13 cellular contexts compared by ENCODE assay signal in genomic region chr1:44511363-44511762, GRCh38.
DNase-seq lines count a peak whose midpoint lies in the region; ATAC-seq, FAIRE-seq and TF ChIP-seq lines count a peak whose summit lies in the region.
"Had no signal": no experiment of that assay in that cellular context is flagged by ENCODE, and none has a peak within 500 bp of the region (broad histone marks: within the 10 kb centered on the region; RNA-seq: fewer than 3 reads in every experiment).

No MANE protein-coding gene starts in this region.

- H3K9ac ChIP-seq in K562 (ENCODE audit: insufficient read depth in 1 of 2, low read depth in 2 of 2, low read length in 2 of 2) = no peak overlapping the region

- TF ChIP-seq EP300 in K562 (IDR thresholded peaks at IDR 0.05; ENCODE audit: low read length) = no peak

- H3K27ac Mint-ChIP-seq in activated naive CD4-positive, alpha-beta T cell treated with anti-CD3 and anti-CD28 coated beads, Interleukin-2, amount 50 U/mL, for 24 hours = peak overlapping the region; percentile 60
- H3K27ac Mint-ChIP-seq in memory B cell = peak overlapping the region; percentile 64
- H3K27ac Mint-ChIP-seq: CD4-positive, alpha-beta T cell had no signal

- 5% methylated on average over 3 of the region's 3 CpGs for WGBS in K562 (ENCODE audit: insufficient coverage, low coverage, missing lambda C conversion rate)

- no peaks in the 10 kb centered on the region for H3K9me3 ChIP-seq in K562 (replicated peaks; ENCODE audit: control insufficient read depth, insufficient read depth, low read depth, low read length)
- H3K9me3 ChIP-seq: BE2C, MG63 had no signal

- no TSS peak for BruUV-seq in K562 (replicated peaks; lab: Mats Ljungman, UMichigan)

- FAIRE-seq in K562 (lab: Jason Lieb, UNC) (no peak), GM19239 (lab: Jason Lieb, UNC) (no peak)
- FAIRE-seq: HepG2 had no signal

- DNase-seq in activated naive CD4-positive, alpha-beta T cell treated with anti-CD3 and anti-CD28 coated beads, Interleukin-2, amount 50 U/mL, for 16 hours = no peak
- DNase-seq in K562 (ENCODE audit: extremely low read depth in 1 of 4, low spot score in 3 of 4) (no peak), memory B cell (ENCODE audit: low spot score in 2 of 2) (no peak), D341Med (ENCODE audit: low spot score) (no peak), GM19239 (ENCODE audit: insufficient read length, low spot score) (no peak), nucleus accumbens (lab: John Stamatoyannopoulos, UW) (no peak)
- DNase-seq: BE2C; CD4-positive, alpha-beta T cell; MG63; NCI-H1092; NCI-H2081 treated with DMSO at 0.1 percent for 48 hours had no signal

- H3K4me1 ChIP-seq in K562 (replicated peaks in 1 of 2; ENCODE audit: control insufficient read depth in 2 of 2, insufficient read depth in 2 of 2, low read length in 2 of 2) = no peaks in the 10 kb centered on the region; a peak in 1 of 5 replicates
- H3K4me1 ChIP-seq: BE2C had no signal

- H3K4me2 ChIP-seq in K562 (ENCODE audit: insufficient read depth, low read length) = no peak overlapping the region

- H3K79me2 ChIP-seq in K562 (ENCODE audit: control insufficient read depth, insufficient read depth, low read length) = no peaks in the 10 kb centered on the region

- H3K27me3 ChIP-seq in K562 (ENCODE audit: control insufficient read depth in 2 of 2, insufficient read depth in 2 of 2, low read length in 2 of 2) = peaks cover 64 to 67% of the 10 kb centered on the region in 2 experiments
- H3K27me3 ChIP-seq: MG63 had no signal

- ATAC-seq in K562 (no peak), memory B cell (ENCODE audit: low read depth) (no peak)
- ATAC-seq: HepG2 had no signal

- no peak overlapping the region for H3K4me3 Mint-ChIP-seq in activated naive CD4-positive, alpha-beta T cell treated with anti-CD3 and anti-CD28 coated beads, Interleukin-2, amount 50 U/mL, for 24 hours
- peak overlapping the region; percentile 62 for H3K4me3 Mint-ChIP-seq in memory B cell
- H3K4me3 Mint-ChIP-seq: CD4-positive, alpha-beta T cell had no signal

- H3K9me3 Mint-ChIP-seq in activated naive CD4-positive, alpha-beta T cell treated with anti-CD3 and anti-CD28 coated beads, Interleukin-2, amount 50 U/mL, for 24 hours = no peaks in the 10 kb centered on the region
- no peaks in the 10 kb centered on the region for H3K9me3 Mint-ChIP-seq in memory B cell
- H3K9me3 Mint-ChIP-seq: CD4-positive, alpha-beta T cell had no signal

- no peak for TF ChIP-seq CTCF in K562 (IDR thresholded peaks at IDR 0.05 in 2 of 3, conservative IDR thresholded peaks at IDR 0.05 in 1 of 3; ENCODE audit: insufficient read depth in 2 of 3, low read depth in 1 of 3, low read length in 3 of 3)

- H2AFZ ChIP-seq in K562 (ENCODE audit: low read depth, low read length) = no peak overlapping the region

- CTCF ChIA-PET in K562 (lab: Yijun Ruan, JAX; ENCODE audit: low intra/inter-chr PET ratio) = no interaction called here

- peaks cover 11% of the 10 kb centered on the region for H3K4me1 Mint-ChIP-seq in activated naive CD4-positive, alpha-beta T cell treated with anti-CD3 and anti-CD28 coated beads, Interleukin-2, amount 50 U/mL, for 24 hours
- peaks cover 40% of the 10 kb centered on the region for H3K4me1 Mint-ChIP-seq in memory B cell

- POLR2A ChIA-PET in K562 (lab: Yijun Ruan, JAX) = no interaction called here

- in situ Hi-C loops in K562 (cut with MboI) = no loop called here

- H3K36me3 ChIP-seq in K562 (ENCODE audit: control insufficient read depth, insufficient read depth, low read length) = no peaks in the 10 kb centered on the region
- H3K36me3 ChIP-seq: BE2C, MG63 had no signal

- TF ChIP-seq RAD21 in K562 (CRISPR knock-in tag; conservative IDR thresholded peaks at IDR 0.05 in 1 of 2, IDR thresholded peaks at IDR 0.05 in 1 of 2) = no peak

- no peak for TF ChIP-seq POLR2A in K562 (conservative IDR thresholded peaks at IDR 0.05)

- no peaks in the 10 kb centered on the region for H3K9me1 ChIP-seq in K562 (ENCODE audit: control insufficient read depth, insufficient read depth, low read length)

- H3K4me3 ChIP-seq in K562 = no peak overlapping the region
- H3K4me3 ChIP-seq: MG63 had no signal

- H3K27me3 Mint-ChIP-seq in activated naive CD4-positive, alpha-beta T cell treated with anti-CD3 and anti-CD28 coated beads, Interleukin-2, amount 50 U/mL, for 24 hours = peaks cover 13% of the 10 kb centered on the region
- H3K27me3 Mint-ChIP-seq in memory B cell = peaks cover 11% of the 10 kb centered on the region

- intact Hi-C loops in K562 (cut with micrococcal nuclease) = loop anchor here (5.0 kb wide), 1 partner anchor 76 kb away; no protein-coding TSS in a partner anchor

- H3K27ac ChIP-seq in K562 (ENCODE audit: extremely low read depth, low read depth, low read length) = no peak overlapping the region

- H3K36me3 Mint-ChIP-seq in activated naive CD4-positive, alpha-beta T cell treated with anti-CD3 and anti-CD28 coated beads, Interleukin-2, amount 50 U/mL, for 24 hours = no peaks in the 10 kb centered on the region
- H3K36me3 Mint-ChIP-seq in memory B cell = peaks cover 2% of the 10 kb centered on the region

- no peaks in the 10 kb centered on the region for H4K20me1 ChIP-seq in K562 (replicated peaks; ENCODE audit: control insufficient read depth, insufficient read depth, low read length)

TF ChIP-seq in K562, 482 proteins besides CTCF, POLR2A, EP300 and RAD21:
- TF ChIP-seq ZNF316 (IDR thresholded peaks at IDR 0.05) (peak; percentile 83), C11orf30 (IDR thresholded peaks at IDR 0.05; ENCODE audit: low read depth) (peak; percentile 62), CREB3 (tag; conservative IDR thresholded peaks at IDR 0.05; ENCODE audit: low read depth) (no peak), MAFG (tag; conservative IDR thresholded peaks at IDR 0.05) (peak; percentile 50)
